11 cellular contexts compared by ENCODE assay signal in the genomic region with DNA sequence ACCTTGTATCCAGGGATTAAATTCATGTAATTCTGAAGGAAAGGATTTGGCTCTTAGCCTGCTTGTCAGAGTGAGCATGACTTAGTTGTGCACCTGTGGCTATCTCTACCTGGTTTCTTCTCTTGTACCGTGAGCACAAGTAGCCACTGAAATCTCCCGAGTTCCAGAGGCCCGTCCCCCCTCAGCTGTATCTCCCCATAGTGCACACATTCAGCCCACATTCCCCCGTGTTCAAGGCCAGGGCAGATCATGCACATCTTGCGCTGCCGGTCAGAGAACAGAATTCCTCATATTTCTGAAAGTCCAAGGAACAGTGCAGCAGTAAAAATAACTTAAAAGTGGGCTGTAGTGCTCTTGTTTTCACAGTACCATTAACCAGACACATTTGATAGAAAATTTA. TPM values are rescaled to one million over a fixed set of nuclear protein-coding genes. Genes with fewer than 3 reads are reported as not detected.
DNase-seq lines count a peak whose midpoint lies in the region; ATAC-seq and TF ChIP-seq lines count a peak whose summit lies in the region.
"Had no signal": no experiment of that assay in that cellular context is flagged by ENCODE, and none has a peak within 500 bp of the region (broad histone marks: within the 10 kb centered on the region; RNA-seq: fewer than 3 reads in every experiment).

No MANE protein-coding gene starts in this region.

- H3K27ac ChIP-seq in OCI-LY3 (ENCODE audit: low read length): no peak overlapping the region
- no peak overlapping the region for H3K27ac ChIP-seq in smooth muscle cell (ENCODE audit: low read depth)

- H4K20me1 ChIP-seq in OCI-LY3 (ENCODE audit: insufficient read depth, low read length): peaks cover 3% of the 10 kb centered on the region; the same call in 1 of the 2 replicates
- H4K20me1 ChIP-seq in smooth muscle cell (ENCODE audit: low read depth): peaks cover 22% of the 10 kb centered on the region

- H3K4me1 ChIP-seq in OCI-LY3 (ENCODE audit: low read length) (peaks cover 26% of the 10 kb centered on the region), smooth muscle cell (ENCODE audit: low read depth) (peaks cover 13% of the 10 kb centered on the region)

- H3K4me2 ChIP-seq in OCI-LY3 (ENCODE audit: low read length) (peak overlapping the region; percentile 84; the same call in 1 of the 2 replicates), smooth muscle cell (peak overlapping the region; percentile 94)

- POLR2A ChIA-PET in activated CD4-positive, alpha-beta T cell treated with anti-CD3 and anti-CD28 coated beads for 36 hours (lab: Charles Lee): interaction anchor here (0.6 to 3.6 kb wide), 2 partner anchors 47 to 271 kb away, joined by 3 to 21 read pairs; no protein-coding TSS in a partner anchor

- no peak for ATAC-seq in activated CD4-positive, alpha-beta T cell treated with anti-CD3 and anti-CD28 coated beads for 36 hours
- ATAC-seq in HG03139 (IDR thresholded peaks at IDR 0.05; ENCODE audit: unreplicated experiment) (no peak), HG03039 (IDR thresholded peaks at IDR 0.05; ENCODE audit: unreplicated experiment) (no peak)

- H3K9me3 ChIP-seq in OCI-LY3 (ENCODE audit: insufficient read depth, low read length) (no peaks in the 10 kb centered on the region), smooth muscle cell (replicated peaks; ENCODE audit: low read depth) (no peaks in the 10 kb centered on the region)

- H3F3A ChIP-seq in smooth muscle cell (ENCODE audit: low read depth): peaks cover 8% of the 10 kb centered on the region

- H3K27me3 ChIP-seq in OCI-LY3 (ENCODE audit: low read depth, low read length) (peaks cover 6% of the 10 kb centered on the region; the same call in 1 of the 2 replicates), smooth muscle cell (ENCODE audit: low read depth) (peaks cover 17% of the 10 kb centered on the region)

- intact Hi-C loops in activated CD4-positive, alpha-beta T cell treated with anti-CD3 and anti-CD28 coated beads for 36 hours (cut with DNase I, micrococcal nuclease): loop anchor here (5.0 to 10.0 kb wide), 4 partner anchors 144 to 1231 kb away; a partner anchor contains a TSS

- H3K27me3 Mint-ChIP-seq in activated CD4-positive, alpha-beta T cell treated with anti-CD3 and anti-CD28 coated beads for 36 hours: peaks cover 2% of the 10 kb centered on the region

- peaks cover 5% of the 10 kb centered on the region; the same call in 1 of the 2 replicates for H3K79me2 ChIP-seq in OCI-LY3 (ENCODE audit: low read length)
- H3K79me2 ChIP-seq in smooth muscle cell (ENCODE audit: low read depth): peaks cover 12% of the 10 kb centered on the region

- TF ChIP-seq CTCF in OCI-LY3 (IDR thresholded peaks at IDR 0.05; ENCODE audit: low read depth, low read length): no peak
- no peak for TF ChIP-seq CTCF in foreskin fibroblast (IDR thresholded peaks at IDR 0.05; ENCODE audit: low read depth, low read length)
- no peak for TF ChIP-seq CTCF in smooth muscle cell (IDR thresholded peaks at IDR 0.05; ENCODE audit: borderline replicate concordance, insufficient read depth, poor library complexity, severe bottlenecking)

- H3K4me1 Mint-ChIP-seq in activated CD4-positive, alpha-beta T cell treated with anti-CD3 and anti-CD28 coated beads for 36 hours: peaks cover 48% of the 10 kb centered on the region

- H3K9ac ChIP-seq in OCI-LY3 (ENCODE audit: low read length) (no peak overlapping the region), smooth muscle cell (ENCODE audit: low read depth) (no peak overlapping the region)

- peaks cover 2% of the 10 kb centered on the region for H3K36me3 Mint-ChIP-seq in activated CD4-positive, alpha-beta T cell treated with anti-CD3 and anti-CD28 coated beads for 36 hours (ENCODE audit: low read depth)

- no peaks in the 10 kb centered on the region for H3K36me3 ChIP-seq in OCI-LY3 (replicated peaks; ENCODE audit: low read depth, low read length)
- no peaks in the 10 kb centered on the region for H3K36me3 ChIP-seq in smooth muscle cell (ENCODE audit: low read depth)

- WGBS in smooth muscle cell (ENCODE audit: low lambda C conversion rate): 90% methylated on average over 6 of the region's 6 CpGs

- peak overlapping the region; percentile 92 for H3K4me3 Mint-ChIP-seq in activated CD4-positive, alpha-beta T cell treated with anti-CD3 and anti-CD28 coated beads for 36 hours

- H3K27ac Mint-ChIP-seq in activated CD4-positive, alpha-beta T cell treated with anti-CD3 and anti-CD28 coated beads for 36 hours: no peak overlapping the region

- no peak overlapping the region for H3K4me3 ChIP-seq in OCI-LY3 (ENCODE audit: low read length)
- peak overlapping the region; percentile 85 to 92 for H3K4me3 ChIP-seq in foreskin fibroblast (ENCODE audit: low read depth in 1 of 2, low read length in 2 of 2)
- no peak overlapping the region for H3K4me3 ChIP-seq in smooth muscle cell

- DNase-seq in activated CD4-positive, alpha-beta T cell treated with anti-CD3 and anti-CD28 coated beads for 36 hours: no peak
- DNase-seq in activated CD4-positive, alpha-beta T cell treated with anti-CD3 and anti-CD28 coated beads for 4 hours: no peak
- DNase-seq in foreskin fibroblast (no peak), smooth muscle cell (lab: John Stamatoyannopoulos, UW; ENCODE audit: unreplicated experiment) (no peak), NCI-H1417 treated with DMSO at 0.1 percent for 48 hours (lab: John Stamatoyannopoulos, UW) (no peak)
- DNase-seq: aorta, NCI-H1092 treated with DMSO at 0.1 percent for 48 hours, NCI-H526 treated with DMSO at 0.1 percent for 48 hours had no signal

- CTCF ChIA-PET in activated CD4-positive, alpha-beta T cell treated with anti-CD3 and anti-CD28 coated beads for 36 hours (lab: Charles Lee): interaction anchor here (0.8 to 2.4 kb wide), 8 partner anchors 13 to 150 kb away, joined by 3 to 15 read pairs (median 4); no protein-coding TSS in a partner anchor

- H3K9me3 Mint-ChIP-seq in activated CD4-positive, alpha-beta T cell treated with anti-CD3 and anti-CD28 coated beads for 36 hours (ENCODE audit: low read depth): no peaks in the 10 kb centered on the region

- no peak overlapping the region for H2AFZ ChIP-seq in OCI-LY3 (ENCODE audit: low read depth, low read length)
- no peak overlapping the region for H2AFZ ChIP-seq in smooth muscle cell (ENCODE audit: low read depth)

RNA-seq across cellular contexts. Expression of a gene that starts 2.4 kb away (rescaled TPM):
- total RNA-seq in activated CD4-positive, alpha-beta T cell treated with anti-CD3 and anti-CD28 coated beads for 36 hours: 1 to 10 TPM; 6.0 to 6.4 TPM
- 5.3 and 7.8 TPM in 2 replicates for total RNA-seq in smooth muscle cell
- polyA plus RNA-seq in smooth muscle cell: 2.7 and 5.7 TPM in 2 replicates

Comparison
In these comparisons a context has a peak if more than half of its experiments do, and no peak if none do; other contexts are left out.
1. H3K4me3 ChIP-seq: peak in foreskin fibroblast (2 of 2); none in OCI-LY3 (single experiment) and smooth muscle cell (single experiment).